9 cellular contexts compared by ENCODE assay signal in genomic region chr22:42500836-42501179, GRCh38. TPM values are rescaled to one million over a fixed set of nuclear protein-coding genes. Genes with fewer than 3 reads are reported as not detected.
DNase-seq lines count a peak whose midpoint lies in the region; ATAC-seq and TF ChIP-seq lines count a peak whose summit lies in the region.
"Had no signal": no experiment of that assay in that cellular context is flagged by ENCODE, and none has a peak within 500 bp of the region (broad histone marks: within the 10 kb centered on the region; RNA-seq: fewer than 3 reads in every experiment).

No MANE protein-coding gene starts in this region.

- no peaks in the 10 kb centered on the region for H3K36me3 Mint-ChIP-seq in natural killer cell
- no peaks in the 10 kb centered on the region for H3K36me3 Mint-ChIP-seq in natural killer cell treated with Interleukin-12 subunit alpha and Interleukin-12 subunit beta and Interleukin-15 and Interleukin-18, amount 100 ng/mL, for 72 hours
- H3K36me3 Mint-ChIP-seq in naive thymus-derived CD8-positive, alpha-beta T cell = no peaks in the 10 kb centered on the region

- H3K9ac ChIP-seq in duodenal mucosa (ENCODE audit: low read depth in 1 of 2, low read length in 2 of 2) = peak overlapping the region; percentile 25 to 70

- H3K27me3 ChIP-seq in duodenal mucosa (ENCODE audit: control insufficient read depth in 1 of 2, insufficient read depth in 2 of 2, low read length in 2 of 2) (no peaks in the 10 kb centered on the region), vagina (no peaks in the 10 kb centered on the region), thyroid gland (no peaks in the 10 kb centered on the region)
- H3K27me3 ChIP-seq: MG63 had no signal

- no peak for TF ChIP-seq CTCF in natural killer cell (IDR thresholded peaks at IDR 0.05)
- TF ChIP-seq CTCF in vagina (IDR thresholded peaks at IDR 0.05) = no peak
- no peak for TF ChIP-seq CTCF in thyroid gland (IDR thresholded peaks at IDR 0.05)

- H3K4me3 ChIP-seq in duodenal mucosa (ENCODE audit: low read depth in 1 of 2, low read length in 2 of 2) (peak overlapping the region; percentile 52 to 68), vagina (peak overlapping the region; percentile 40 to 43), thyroid gland (replicated peaks in 1 of 3) (no peak overlapping the region)
- H3K4me3 ChIP-seq: MG63 had no signal

- DNase-seq in natural killer cell (no peak), vagina (ENCODE audit: extremely low spot score in 2 of 2) (no peak), LoVo (ENCODE audit: low spot score) (no peak), DMS153 (lab: John Stamatoyannopoulos, UW) (no peak), thyroid gland (no peak)
- DNase-seq in natural killer cell treated with Interleukin-12 subunit alpha and Interleukin-12 subunit beta and Interleukin-15 and Interleukin-18, amount 100 ng/mL, for 72 hours (ENCODE audit: low spot score) = no peak
- no peak for DNase-seq in naive thymus-derived CD8-positive, alpha-beta T cell

- no peak overlapping the region for H3K27ac ChIP-seq in duodenal mucosa (ENCODE audit: low read depth, low read length)
- H3K27ac ChIP-seq in vagina = peak overlapping the region; percentile 53
- H3K27ac ChIP-seq in thyroid gland = no peak overlapping the region

- TF ChIP-seq POLR2A in vagina (IDR thresholded peaks at IDR 0.05) (no peak), thyroid gland (IDR thresholded peaks at IDR 0.05) (no peak)

- no peak for ATAC-seq in natural killer cell
- ATAC-seq in natural killer cell treated with Interleukin-12 subunit alpha and Interleukin-12 subunit beta and Interleukin-15 and Interleukin-18, amount 100 ng/mL, for 72 hours = no peak
- ATAC-seq in naive thymus-derived CD8-positive, alpha-beta T cell = no peak

- H3K36me3 ChIP-seq in duodenal mucosa (ENCODE audit: control insufficient read depth in 1 of 2, insufficient read depth in 2 of 2, low read length in 2 of 2) (no peaks in the 10 kb centered on the region), vagina (no peaks in the 10 kb centered on the region), thyroid gland (no peaks in the 10 kb centered on the region)
- H3K36me3 ChIP-seq: MG63 had no signal

- H3K27ac Mint-ChIP-seq in natural killer cell = peak overlapping the region in 1 of 2 donors; percentile 44
- H3K27ac Mint-ChIP-seq in natural killer cell treated with Interleukin-12 subunit alpha and Interleukin-12 subunit beta and Interleukin-15 and Interleukin-18, amount 100 ng/mL, for 72 hours = no peak overlapping the region
- H3K27ac Mint-ChIP-seq in naive thymus-derived CD8-positive, alpha-beta T cell = no peak overlapping the region

- no peaks in the 10 kb centered on the region for H3K9me3 Mint-ChIP-seq in natural killer cell
- H3K9me3 Mint-ChIP-seq in natural killer cell treated with Interleukin-12 subunit alpha and Interleukin-12 subunit beta and Interleukin-15 and Interleukin-18, amount 100 ng/mL, for 72 hours = no peaks in the 10 kb centered on the region
- H3K9me3 Mint-ChIP-seq in naive thymus-derived CD8-positive, alpha-beta T cell = no peaks in the 10 kb centered on the region

- H3K9me3 ChIP-seq in duodenal mucosa (ENCODE audit: control insufficient read depth in 1 of 2, low read length in 2 of 2) (no peaks in the 10 kb centered on the region), vagina (no peaks in the 10 kb centered on the region), thyroid gland (no peaks in the 10 kb centered on the region)
- H3K9me3 ChIP-seq: MG63 had no signal

- intact Hi-C loops in natural killer cell (cut with micrococcal nuclease) = no loop called here
- intact Hi-C loops in vagina (cut with DNase I) = no loop called here
- intact Hi-C loops in thyroid gland (cut with DNase I) = no loop called here

- WGBS in thyroid gland, 2 donors = 77 to 100% methylated on average over 1 to 4 of the region's 26 CpGs

- H3K27me3 Mint-ChIP-seq in natural killer cell (ENCODE audit: low read depth in 2 of 2) = peaks cover 0 to 2% of the 10 kb centered on the region in 2 donors
- peaks cover 0 to 3% of the 10 kb centered on the region in 2 donors for H3K27me3 Mint-ChIP-seq in natural killer cell treated with Interleukin-12 subunit alpha and Interleukin-12 subunit beta and Interleukin-15 and Interleukin-18, amount 100 ng/mL, for 72 hours
- H3K27me3 Mint-ChIP-seq in naive thymus-derived CD8-positive, alpha-beta T cell = no peaks in the 10 kb centered on the region

- POLR2A ChIA-PET in naive thymus-derived CD8-positive, alpha-beta T cell (lab: Charles Lee) = no interaction called here

- H3K4me3 Mint-ChIP-seq in natural killer cell = peak overlapping the region; percentile 6
- no peak overlapping the region for H3K4me3 Mint-ChIP-seq in natural killer cell treated with Interleukin-12 subunit alpha and Interleukin-12 subunit beta and Interleukin-15 and Interleukin-18, amount 100 ng/mL, for 72 hours
- peak overlapping the region; percentile 56 to 81 (median 74) for H3K4me3 Mint-ChIP-seq in naive thymus-derived CD8-positive, alpha-beta T cell

- peaks cover 0 to 4% of the 10 kb centered on the region in 2 donors for H3K4me1 Mint-ChIP-seq in natural killer cell
- H3K4me1 Mint-ChIP-seq in natural killer cell treated with Interleukin-12 subunit alpha and Interleukin-12 subunit beta and Interleukin-15 and Interleukin-18, amount 100 ng/mL, for 72 hours (ENCODE audit: low read depth in 2 of 2) = peaks cover 0 to 5% of the 10 kb centered on the region in 2 donors
- H3K4me1 Mint-ChIP-seq in naive thymus-derived CD8-positive, alpha-beta T cell = peaks cover 0 to 9% (median 6%) of the 10 kb centered on the region in 4 donors

- peaks cover 3 to 8% of the 10 kb centered on the region in 2 donors for H3K4me1 ChIP-seq in duodenal mucosa (ENCODE audit: control insufficient read depth in 1 of 2, insufficient read depth in 2 of 2, low read length in 2 of 2)
- peaks cover 31% of the 10 kb centered on the region for H3K4me1 ChIP-seq in vagina
- peaks cover 19 to 20% of the 10 kb centered on the region in 2 donors for H3K4me1 ChIP-seq in thyroid gland

RNA-seq across cellular contexts. Expression of gene RRP7A, which starts 18.8 kb away (rescaled TPM):
- total RNA-seq in natural killer cell = 10 to 100 TPM; 31.3 to 43.0 (median 37.7) TPM
- total RNA-seq in natural killer cell treated with Interleukin-12 subunit alpha and Interleukin-12 subunit beta and Interleukin-15 and Interleukin-18, amount 100 ng/mL, for 72 hours = 100 to 1,000 TPM in 1 of 2 donors, 10 to 100 TPM in 1; 81.8 to 119 TPM
- total RNA-seq in naive thymus-derived CD8-positive, alpha-beta T cell = 10 to 100 TPM; 57.4 to 66.2 TPM
- polyA plus RNA-seq in naive thymus-derived CD8-positive, alpha-beta T cell = 10 to 100 TPM; 38.2 to 61.8 (median 52.1) TPM
- total RNA-seq in vagina = 20.6 TPM
- total RNA-seq in thyroid gland = 10 to 100 TPM; 20.2 to 27.8 (median 26.8) TPM

RNA-seq across cellular contexts. Expression of gene SERHL2, which starts 52.9 kb away (rescaled TPM):
- under 1 TPM in 2 of 3 donors, not detected in 1; 0.23 to 0.48 TPM for total RNA-seq in natural killer cell
- total RNA-seq in natural killer cell treated with Interleukin-12 subunit alpha and Interleukin-12 subunit beta and Interleukin-15 and Interleukin-18, amount 100 ng/mL, for 72 hours = not detected
- total RNA-seq in naive thymus-derived CD8-positive, alpha-beta T cell = under 1 TPM; 0.69 to 0.81 TPM
- polyA plus RNA-seq in naive thymus-derived CD8-positive, alpha-beta T cell = under 1 TPM in 2 of 3 donors, not detected in 1; 0.43 to 0.44 TPM
- total RNA-seq in vagina = 4.4 TPM
- total RNA-seq in thyroid gland = 1 to 10 TPM in 2 of 4 donors, under 1 TPM in 1, not detected in 1; 0.83 to 5.1 (median 3.1) TPM

Comparison
In these comparisons a context has a peak if more than half of its experiments do, and no peak if none do; other contexts are left out.
1. H3K4me3 ChIP-seq: peak in duodenal mucosa (2 of 2) and vagina (2 of 2); none in thyroid gland (0 of 3).